In genomic region chr1:168328965-168329364, GRCh38 we compare ENCODE assay signal across 20 cellular contexts. TPM values are rescaled to one million over a fixed set of nuclear protein-coding genes. Genes with fewer than 3 reads are reported as not detected.
A peak's percentile ranks its signal among the peaks of the same experiment; 100 is the strongest.
DNase-seq lines count a peak whose midpoint lies in the region; ATAC-seq lines count a peak whose summit lies in the region.
"Had no signal": no experiment of that assay in that cellular context is flagged by ENCODE, and none has a peak within 500 bp of the region (broad histone marks: within the 10 kb centered on the region; RNA-seq: fewer than 3 reads in every experiment).

No MANE protein-coding gene starts in this region.

- DNase-seq in activated T-cell treated with anti-CD3 and anti-CD28 coated beads, Interleukin-2, amount 50 U/mL, for 72 hours: no peak
- no peak for DNase-seq in activated T-cell treated with anti-CD3 and anti-CD28 coated beads, Interleukin-2, amount 50 U/mL, for 4 hours
- DNase-seq in stimulated activated effector memory CD8-positive, alpha-beta T cell treated with anti-CD3 and anti-CD28 coated beads, Interleukin-12 subunit alpha, Interleukin-12 subunit beta, amount 100 ng/mL, for 72 hours (ENCODE audit: low spot score in 2 of 2): no peak
- no peak for DNase-seq in medulla oblongata (ENCODE audit: extremely low spot score)
- DNase-seq: ACHN; BE2C; C1 segment of cervical spinal cord; CD4-positive, CD25-positive, alpha-beta regulatory T cell; CD8-positive, alpha-beta memory T cell; COR-L47; DMS 273 treated with DMSO at 0.1 percent for 48 hours; DMS53; DND-41; EL; H9 had no signal

- peak; percentile 44 to 46 for ATAC-seq in activated T-cell treated with anti-CD3 and anti-CD28 coated beads, Interleukin-2, amount 50 U/mL, for 72 hours (replicated peaks in 1 of 2)
- ATAC-seq in activated T-cell treated with anti-CD3 and anti-CD28 coated beads, Interleukin-2, amount 50 U/mL, for 4 hours: no peak
- peak; percentile 60 for ATAC-seq in activated T-helper 17 cell treated with anti-CD3 and anti-CD28 coated beads, Interleukin-2, amount 50 U/mL, for 72 hours (replicated peaks)
- peak; percentile 35 for ATAC-seq in esophagus mucosa
- peak; percentile 73 for ATAC-seq in stimulated activated effector memory CD8-positive, alpha-beta T cell treated with anti-CD3 and anti-CD28 coated beads, Interleukin-12 subunit alpha, Interleukin-12 subunit beta, amount 100 ng/mL, for 72 hours
- ATAC-seq in HG03097 (IDR thresholded peaks at IDR 0.05; ENCODE audit: low FRiP score, unreplicated experiment): no peak
- ATAC-seq: GM12878, HepG2 had no signal

- H3K9me3 Mint-ChIP-seq in activated T-cell treated with anti-CD3 and anti-CD28 coated beads, Interleukin-2, amount 50 U/mL, for 72 hours: peaks cover 0 to 2% of the 10 kb centered on the region in 2 donors
- peaks cover 4% of the 10 kb centered on the region for H3K9me3 Mint-ChIP-seq in activated T-cell treated with anti-CD3 and anti-CD28 coated beads, Interleukin-2, amount 50 U/mL, for 4 hours
- H3K9me3 Mint-ChIP-seq in activated T-helper 17 cell treated with anti-CD3 and anti-CD28 coated beads, Interleukin-2, amount 50 U/mL, for 72 hours: peaks cover 4% of the 10 kb centered on the region
- H3K9me3 Mint-ChIP-seq in stimulated activated effector memory CD8-positive, alpha-beta T cell treated with anti-CD3 and anti-CD28 coated beads, Interleukin-12 subunit alpha, Interleukin-12 subunit beta, amount 100 ng/mL, for 72 hours: no peaks in the 10 kb centered on the region

- peak overlapping the region; percentile 75 for H3K27ac Mint-ChIP-seq in activated T-cell treated with anti-CD3 and anti-CD28 coated beads, Interleukin-2, amount 50 U/mL, for 72 hours
- peak overlapping the region; percentile 14 for H3K27ac Mint-ChIP-seq in activated T-helper 17 cell treated with anti-CD3 and anti-CD28 coated beads, Interleukin-2, amount 50 U/mL, for 72 hours
- H3K27ac Mint-ChIP-seq in stimulated activated effector memory CD8-positive, alpha-beta T cell treated with anti-CD3 and anti-CD28 coated beads, Interleukin-12 subunit alpha, Interleukin-12 subunit beta, amount 100 ng/mL, for 72 hours: no peak overlapping the region
- H3K27ac Mint-ChIP-seq: CD4-positive, CD25-positive, alpha-beta regulatory T cell; H9 had no signal

- peaks cover 0 to 3% of the 10 kb centered on the region in 2 donors for H3K36me3 Mint-ChIP-seq in activated T-cell treated with anti-CD3 and anti-CD28 coated beads, Interleukin-2, amount 50 U/mL, for 72 hours (ENCODE audit: insufficient read depth in 2 of 2)
- H3K36me3 Mint-ChIP-seq in activated T-cell treated with anti-CD3 and anti-CD28 coated beads, Interleukin-2, amount 50 U/mL, for 4 hours (ENCODE audit: insufficient read depth): peaks cover 11% of the 10 kb centered on the region
- H3K36me3 Mint-ChIP-seq in activated T-helper 17 cell treated with anti-CD3 and anti-CD28 coated beads, Interleukin-2, amount 50 U/mL, for 72 hours (ENCODE audit: low read depth): peaks cover 9% of the 10 kb centered on the region
- H3K36me3 Mint-ChIP-seq in stimulated activated effector memory CD8-positive, alpha-beta T cell treated with anti-CD3 and anti-CD28 coated beads, Interleukin-12 subunit alpha, Interleukin-12 subunit beta, amount 100 ng/mL, for 72 hours: no peaks in the 10 kb centered on the region

- peaks cover 5% of the 10 kb centered on the region for H3K4me1 Mint-ChIP-seq in activated T-cell treated with anti-CD3 and anti-CD28 coated beads, Interleukin-2, amount 50 U/mL, for 72 hours (ENCODE audit: low read depth)
- no peaks in the 10 kb centered on the region for H3K4me1 Mint-ChIP-seq in activated T-cell treated with anti-CD3 and anti-CD28 coated beads, Interleukin-2, amount 50 U/mL, for 4 hours (ENCODE audit: low read depth)
- H3K4me1 Mint-ChIP-seq in activated T-helper 17 cell treated with anti-CD3 and anti-CD28 coated beads, Interleukin-2, amount 50 U/mL, for 72 hours: no peaks in the 10 kb centered on the region
- H3K4me1 Mint-ChIP-seq in stimulated activated effector memory CD8-positive, alpha-beta T cell treated with anti-CD3 and anti-CD28 coated beads, Interleukin-12 subunit alpha, Interleukin-12 subunit beta, amount 100 ng/mL, for 72 hours: peaks cover 8% of the 10 kb centered on the region
- H3K4me1 Mint-ChIP-seq: CD4-positive, CD25-positive, alpha-beta regulatory T cell; CD8-positive, alpha-beta memory T cell had no signal

- no peak overlapping the region for H3K4me3 Mint-ChIP-seq in activated T-cell treated with anti-CD3 and anti-CD28 coated beads, Interleukin-2, amount 50 U/mL, for 72 hours
- no peak overlapping the region for H3K4me3 Mint-ChIP-seq in activated T-cell treated with anti-CD3 and anti-CD28 coated beads, Interleukin-2, amount 50 U/mL, for 4 hours
- no peak overlapping the region for H3K4me3 Mint-ChIP-seq in activated T-helper 17 cell treated with anti-CD3 and anti-CD28 coated beads, Interleukin-2, amount 50 U/mL, for 72 hours
- H3K4me3 Mint-ChIP-seq in stimulated activated effector memory CD8-positive, alpha-beta T cell treated with anti-CD3 and anti-CD28 coated beads, Interleukin-12 subunit alpha, Interleukin-12 subunit beta, amount 100 ng/mL, for 72 hours: no peak overlapping the region
- H3K4me3 Mint-ChIP-seq: CD4-positive, CD25-positive, alpha-beta regulatory T cell; CD8-positive, alpha-beta memory T cell; H9 had no signal

- no peaks in the 10 kb centered on the region for H3K27me3 Mint-ChIP-seq in activated T-cell treated with anti-CD3 and anti-CD28 coated beads, Interleukin-2, amount 50 U/mL, for 72 hours (ENCODE audit: low read depth)
- H3K27me3 Mint-ChIP-seq in activated T-cell treated with anti-CD3 and anti-CD28 coated beads, Interleukin-2, amount 50 U/mL, for 4 hours (ENCODE audit: low read depth): no peaks in the 10 kb centered on the region
- no peaks in the 10 kb centered on the region for H3K27me3 Mint-ChIP-seq in activated T-helper 17 cell treated with anti-CD3 and anti-CD28 coated beads, Interleukin-2, amount 50 U/mL, for 72 hours
- H3K27me3 Mint-ChIP-seq: CD8-positive, alpha-beta memory T cell had no signal

RNA-seq across cellular contexts. Expression of gene TBX19, which starts 48.3 kb away (rescaled TPM):
- total RNA-seq in activated T-cell treated with anti-CD3 and anti-CD28 coated beads, Interleukin-2, amount 50 U/mL, for 72 hours: 1 to 10 TPM; 6.3 to 7.2 TPM
- under 1 TPM; 0.47 to 0.57 (median 0.48) TPM for total RNA-seq in activated T-cell treated with anti-CD3 and anti-CD28 coated beads, Interleukin-2, amount 50 U/mL, for 4 hours
- total RNA-seq in activated T-helper 17 cell treated with anti-CD3 and anti-CD28 coated beads, Interleukin-2, amount 50 U/mL, for 72 hours: 1 to 10 TPM; 1.8 to 6.1 TPM
- 0.60 TPM for total RNA-seq in esophagus mucosa

Comparison
In these comparisons a context has a peak if more than half of its experiments do, and no peak if none do; other contexts are left out.
1. ATAC-seq: peak in activated T-cell treated with anti-CD3 and anti-CD28 coated beads, Interleukin-2, amount 50 U/mL, for 72 hours (2 of 2), activated T-helper 17 cell treated with anti-CD3 and anti-CD28 coated beads, Interleukin-2, amount 50 U/mL, for 72 hours (single experiment), esophagus mucosa (single experiment) and stimulated activated effector memory CD8-positive, alpha-beta T cell treated with anti-CD3 and anti-CD28 coated beads, Interleukin-12 subunit alpha, Interleukin-12 subunit beta, amount 100 ng/mL, for 72 hours (single experiment); none in activated T-cell treated with anti-CD3 and anti-CD28 coated beads, Interleukin-2, amount 50 U/mL, for 4 hours (0 of 2) and HG03097 (single experiment).